Comparison of ENCODE assay signal across 8 cellular contexts in the genomic region with DNA sequence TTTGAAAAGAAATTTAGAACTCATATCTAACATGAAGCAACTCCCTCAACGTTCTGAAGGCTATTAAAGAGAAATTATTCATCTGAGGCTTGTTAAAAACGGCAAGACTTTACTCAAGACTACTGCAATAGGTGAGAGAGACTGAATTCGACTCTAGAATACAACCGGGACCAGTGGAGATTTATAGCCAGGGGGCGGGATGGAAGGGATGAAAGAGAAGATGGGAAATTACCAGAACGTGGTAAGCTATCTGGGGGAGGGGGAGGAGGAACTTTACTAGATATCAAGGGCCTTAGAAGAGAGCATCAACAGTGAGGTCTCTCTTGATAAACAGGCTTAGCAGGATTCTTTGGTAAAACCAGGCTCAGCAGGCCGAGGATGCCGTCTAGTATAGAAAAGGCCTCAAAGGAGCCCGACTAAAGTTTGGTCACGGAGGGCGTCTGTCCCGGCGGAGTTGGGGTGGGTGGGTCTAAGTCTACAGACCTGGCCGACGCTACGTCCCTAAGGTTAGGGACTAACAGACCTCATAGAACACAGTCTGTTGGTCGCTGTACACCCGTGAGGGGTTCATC. TPM values are rescaled to one million over a fixed set of nuclear protein-coding genes. Genes with fewer than 3 reads are reported as not detected.
A peak's percentile ranks its signal among the peaks of the same experiment; 100 is the strongest.
DNase-seq lines count a peak whose midpoint lies in the region; ATAC-seq, FAIRE-seq and TF ChIP-seq lines count a peak whose summit lies in the region.

No MANE protein-coding gene starts in this region.

- H3K27ac Mint-ChIP-seq in activated CD4-positive, alpha-beta T cell treated with anti-CD3 and anti-CD28 coated beads, Interleukin-2, amount 10 ng/mL, durations not matched to agents 7 days and 5 days: peak overlapping the region; percentile 91

- H3K27ac ChIP-seq in WERI-Rb-1 (peak overlapping the region; percentile 86), left ventricle myocardium inferior (replicated peaks) (peak overlapping the region; percentile 89), small intestine (ENCODE audit: low read depth in 1 of 2, low read length in 1 of 2) (peak overlapping the region; percentile 78 to 94)

- H3K4me3 ChIP-seq in WERI-Rb-1 (ENCODE audit: low read depth, low read length) (peak overlapping the region; percentile 65), left ventricle myocardium inferior (peak overlapping the region; percentile 82), small intestine (ENCODE audit: low read depth in 1 of 2, low read length in 2 of 2) (peak overlapping the region; percentile 40 to 58)

- POLR2A ChIA-PET in activated CD4-positive, alpha-beta T cell treated with anti-CD3 and anti-CD28 coated beads, Interleukin-2, amount 10 ng/mL, durations not matched to agents 7 days and 5 days (lab: Charles Lee): interaction anchor here (0.6 to 0.7 kb wide), 2 partner anchors 128 to 160 kb away, joined by 3 read pairs; no protein-coding TSS in a partner anchor

- H3K27me3 ChIP-seq in WERI-Rb-1 (ENCODE audit: insufficient read depth, low read depth, severe bottlenecking) (no peaks in the 10 kb centered on the region), left ventricle myocardium inferior (ENCODE audit: low read depth) (no peaks in the 10 kb centered on the region), small intestine (ENCODE audit: control insufficient read depth in 2 of 2, insufficient read depth in 2 of 2, low read length in 2 of 2) (no peaks in the 10 kb centered on the region)

- H3K4me1 ChIP-seq in left ventricle myocardium inferior (peaks cover 34% of the 10 kb centered on the region), small intestine (ENCODE audit: control insufficient read depth in 2 of 2, insufficient read depth in 1 of 2, low read depth in 1 of 2, low read length in 1 of 2) (peaks cover 2% of the 10 kb centered on the region in 2 donors)

- H3K4me3 Mint-ChIP-seq in activated CD4-positive, alpha-beta T cell treated with anti-CD3 and anti-CD28 coated beads, Interleukin-2, amount 10 ng/mL, durations not matched to agents 7 days and 5 days: peak overlapping the region; percentile 89

- TF ChIP-seq CTCF in WERI-Rb-1 (IDR thresholded peaks at IDR 0.05; ENCODE audit: low read depth, low read length): no peak
- no peak for TF ChIP-seq CTCF in left ventricle myocardium inferior (IDR thresholded peaks at IDR 0.05; ENCODE audit: borderline replicate concordance)

- WGBS in small intestine, 3 donors: 2 to 3% (median 2%) methylated on average over 18 of the region's 18 CpGs

- intact Hi-C loops in left ventricle myocardium inferior (cut with micrococcal nuclease): no loop called here

- H3K9me3 Mint-ChIP-seq in activated CD4-positive, alpha-beta T cell treated with anti-CD3 and anti-CD28 coated beads, Interleukin-2, amount 10 ng/mL, durations not matched to agents 7 days and 5 days: no peaks in the 10 kb centered on the region

- CTCF ChIA-PET in activated CD4-positive, alpha-beta T cell treated with anti-CD3 and anti-CD28 coated beads, Interleukin-2, amount 10 ng/mL, durations not matched to agents 7 days and 5 days (lab: Charles Lee): interaction anchor here (1.2 kb wide), 1 partner anchor 44 kb away, joined by 3 read pairs; no protein-coding TSS in a partner anchor

- no peaks in the 10 kb centered on the region for H3K27me3 Mint-ChIP-seq in activated CD4-positive, alpha-beta T cell treated with anti-CD3 and anti-CD28 coated beads, Interleukin-2, amount 10 ng/mL, durations not matched to agents 7 days and 5 days

- no peaks in the 10 kb centered on the region for H3K9me3 ChIP-seq in WERI-Rb-1 (ENCODE audit: severe bottlenecking)
- H3K9me3 ChIP-seq in left ventricle myocardium inferior (replicated peaks): no peaks in the 10 kb centered on the region
- no peaks in the 10 kb centered on the region for H3K9me3 ChIP-seq in small intestine (ENCODE audit: control insufficient read depth, low read depth)

- H3K36me3 ChIP-seq in WERI-Rb-1 (peaks cover 18% of the 10 kb centered on the region), left ventricle myocardium inferior (no peaks in the 10 kb centered on the region), small intestine (ENCODE audit: control insufficient read depth in 2 of 2, insufficient read depth in 2 of 2, low read length in 2 of 2) (no peaks in the 10 kb centered on the region)

- peaks cover 39% of the 10 kb centered on the region for H3K4me1 Mint-ChIP-seq in activated CD4-positive, alpha-beta T cell treated with anti-CD3 and anti-CD28 coated beads, Interleukin-2, amount 10 ng/mL, durations not matched to agents 7 days and 5 days

- ATAC-seq in HG02973 (IDR thresholded peaks at IDR 0.05; ENCODE audit: unreplicated experiment): peak; percentile 35

- peaks cover 9% of the 10 kb centered on the region for H3K36me3 Mint-ChIP-seq in activated CD4-positive, alpha-beta T cell treated with anti-CD3 and anti-CD28 coated beads, Interleukin-2, amount 10 ng/mL, durations not matched to agents 7 days and 5 days (ENCODE audit: low read depth)

- no peak for FAIRE-seq in small intestine (lab: Jason Lieb, UNC)

- no peak for DNase-seq in activated CD4-positive, alpha-beta T cell treated with anti-CD3 and anti-CD28 coated beads, Interleukin-2, amount 10 ng/mL, durations not matched to agents 7 days and 5 days
- DNase-seq in activated CD4-positive, alpha-beta T cell treated with anti-CD3 and anti-CD28 coated beads, Interleukin-2, amount 50 U/mL, for 1 hour: no peak
- peak; percentile 30 for DNase-seq in WERI-Rb-1
- DNase-seq in left ventricle myocardium inferior: no peak
- no peak for DNase-seq in small intestine
- no peak for DNase-seq in NCI-H187 treated with DMSO at 0.1 percent for 48 hours (lab: John Stamatoyannopoulos, UW)
- no peak for DNase-seq in RPMI8226

RNA-seq across cellular contexts. Expression of gene TIGAR, which starts 0.6 kb away (rescaled TPM):
- 10 to 100 TPM; 11.0 to 14.4 TPM for total RNA-seq in activated CD4-positive, alpha-beta T cell treated with anti-CD3 and anti-CD28 coated beads, Interleukin-2, amount 10 ng/mL, durations not matched to agents 7 days and 5 days
- total RNA-seq in left ventricle myocardium inferior: 13.6 TPM
- 10 to 100 TPM in 1 of 3 donors, 1 to 10 TPM in 2; 4.7 to 10.1 (median 6.2) TPM for polyA plus RNA-seq in small intestine

RNA-seq across cellular contexts. Expression of gene CCND2, which starts 46.8 kb away (rescaled TPM):
- 100 to 1,000 TPM; 290 to 332 TPM for total RNA-seq in activated CD4-positive, alpha-beta T cell treated with anti-CD3 and anti-CD28 coated beads, Interleukin-2, amount 10 ng/mL, durations not matched to agents 7 days and 5 days
- 283 TPM for total RNA-seq in left ventricle myocardium inferior
- polyA plus RNA-seq in small intestine: 10 to 100 TPM in 1 of 3 donors, 1 to 10 TPM in 2; 5.6 to 38.1 (median 5.9) TPM

RNA-seq across cellular contexts. Expression of gene FGF23, which starts 59.1 kb away (rescaled TPM):
- total RNA-seq in activated CD4-positive, alpha-beta T cell treated with anti-CD3 and anti-CD28 coated beads, Interleukin-2, amount 10 ng/mL, durations not matched to agents 7 days and 5 days: not detected
- not detected for total RNA-seq in left ventricle myocardium inferior
- polyA plus RNA-seq in small intestine: under 1 TPM in 1 of 3 donors, not detected in 2; 0.04 TPM
